8 cellular contexts compared by ENCODE assay signal in the genomic region with DNA sequence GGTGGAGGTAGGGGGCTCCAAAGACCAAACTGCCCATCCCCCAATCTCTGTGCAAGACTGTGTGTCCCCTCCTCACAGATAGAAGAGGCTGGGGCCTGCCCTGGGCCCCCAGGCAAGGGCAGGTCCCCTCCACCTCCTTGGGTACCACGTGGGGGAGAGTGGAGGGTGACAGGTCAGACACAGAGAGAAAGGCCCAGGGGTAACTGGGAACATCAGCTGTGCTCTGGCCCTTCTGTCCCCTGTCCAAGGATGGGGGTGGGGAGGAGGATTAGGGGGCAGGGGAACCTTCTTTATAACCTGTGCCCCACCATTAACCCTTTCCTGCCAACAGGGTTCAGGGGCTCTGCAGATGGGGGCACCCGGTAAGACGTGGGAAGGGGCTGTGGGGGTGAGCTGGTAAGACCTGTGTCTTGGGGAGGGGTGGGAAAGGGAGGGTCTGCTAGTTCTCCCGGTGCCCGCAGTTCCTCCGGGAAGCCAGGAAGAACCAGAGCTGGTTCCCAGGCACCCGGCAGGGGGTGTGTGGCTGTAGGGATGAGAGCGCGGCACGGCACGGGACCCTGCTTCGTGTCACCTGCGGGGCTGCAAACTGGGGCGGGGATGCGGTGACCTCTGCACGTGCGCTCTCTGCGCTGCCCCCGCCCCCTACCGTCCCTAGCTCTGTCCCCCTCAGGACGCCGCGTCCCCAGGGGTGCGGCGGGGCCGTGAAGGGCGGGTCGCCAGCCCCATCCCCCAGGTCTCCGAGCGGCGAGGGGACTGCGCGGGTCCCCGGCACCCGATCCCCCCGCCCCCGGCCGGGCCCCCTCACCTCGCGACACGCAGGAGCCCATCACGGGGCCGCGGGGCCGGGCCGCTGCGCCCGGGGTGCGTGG. TPM values are rescaled to one million over a fixed set of nuclear protein-coding genes. Genes with fewer than 3 reads are reported as not detected.
DNase-seq lines count a peak whose midpoint lies in the region; ATAC-seq, FAIRE-seq and TF ChIP-seq lines count a peak whose summit lies in the region.

No MANE protein-coding gene starts in this region.

- H3K9ac ChIP-seq in HepG2 (ENCODE audit: insufficient read depth, low read depth, low read length): no peak overlapping the region

- peak overlapping the region; percentile 75 for H3K4me2 ChIP-seq in HepG2 (ENCODE audit: low read depth, low read length)

- ATAC-seq in HepG2 (peak; percentile 13; the same call in 2 of the 3 replicates), right lobe of liver (no peak), GM21360 (IDR thresholded peaks at IDR 0.05; ENCODE audit: unreplicated experiment) (no peak)
- peak; percentile 2 for ATAC-seq in activated T-helper 17 cell treated with anti-CD3 and anti-CD28 coated beads, Interleukin-2, amount 50 U/mL, for 72 hours (replicated peaks)

- H3K36me3 ChIP-seq in HepG2 (replicated peaks in 1 of 2; ENCODE audit: control insufficient read depth in 1 of 2, insufficient read depth in 2 of 2, low read length in 2 of 2): no peaks in the 10 kb centered on the region
- H3K36me3 ChIP-seq in right lobe of liver: no peaks in the 10 kb centered on the region
- H3K36me3 ChIP-seq in testis (ENCODE audit: low read depth, missing control alignments): no peaks in the 10 kb centered on the region

- no TSS peak for BruUV-seq in HepG2 (replicated peaks; lab: Mats Ljungman, UMichigan)

- H2AFZ ChIP-seq in HepG2 (ENCODE audit: low read length): no peak overlapping the region

- peaks cover 9% of the 10 kb centered on the region for H3K27me3 Mint-ChIP-seq in activated T-helper 17 cell treated with anti-CD3 and anti-CD28 coated beads, Interleukin-2, amount 50 U/mL, for 72 hours

- no peak overlapping the region for H3K27ac Mint-ChIP-seq in activated T-helper 17 cell treated with anti-CD3 and anti-CD28 coated beads, Interleukin-2, amount 50 U/mL, for 72 hours

- intact Hi-C loops in HepG2 (cut with micrococcal nuclease; ENCODE audit: unreplicated experiment): loop anchor here (10.0 kb wide), 1 partner anchor 72 kb away; no protein-coding TSS in a partner anchor
- intact Hi-C loops in right lobe of liver (cut with DNase I): loop anchor here (10.0 kb wide), 2 partner anchors 172 to 292 kb away; partner anchors contain the start of gene SZRD1 (in 1 of the 2)
- intact Hi-C loops in testis (cut with DNase I; ENCODE audit: low total_unique reads): no loop called here

- peaks cover 42% of the 10 kb centered on the region for H3K4me1 ChIP-seq in HepG2 (ENCODE audit: insufficient read depth, low read length)
- peaks cover 0 to 28% (median 10%) of the 10 kb centered on the region in 4 donors for H3K4me1 ChIP-seq in right lobe of liver
- H3K4me1 ChIP-seq in testis: peaks cover 16% of the 10 kb centered on the region

- DNase-seq in HepG2 (ENCODE audit: low spot score): no peak
- no peak for DNase-seq in right lobe of liver
- DNase-seq in iPS-NIHi11 (ENCODE audit: low spot score): peak; percentile 59
- DNase-seq in urothelium cell line (ENCODE audit: low spot score): peak; percentile 35
- DNase-seq in NOMO-1 treated with dmso at 0.1 percent for 144 hours (lab: John Stamatoyannopoulos, UW; ENCODE audit: unreplicated experiment): no peak
- no peak for DNase-seq in testis

- WGBS in HepG2 (ENCODE audit: low lambda C conversion rate): 4% methylated on average over 3 of the region's 49 CpGs
- WGBS in right lobe of liver (ENCODE audit: insufficient coverage, low coverage, low lambda C conversion rate, missing lambda C conversion rate): 25% methylated on average over 5 of the region's 49 CpGs
- WGBS in testis, 2 donors: 4 to 22% methylated on average over 13 to 17 of the region's 49 CpGs

- no peak for FAIRE-seq in HepG2 (lab: Jason Lieb, UNC)
- no peak for FAIRE-seq in urothelium cell line (lab: Jason Lieb, UNC)

- H3K27me3 ChIP-seq in HepG2 (ENCODE audit: control insufficient read depth in 1 of 2, insufficient read depth in 2 of 2, low read length in 2 of 2) (peaks cover 3 to 72% of the 10 kb centered on the region in 2 experiments), right lobe of liver (no peaks in the 10 kb centered on the region), testis (no peaks in the 10 kb centered on the region)

- H3K79me2 ChIP-seq in HepG2 (ENCODE audit: insufficient read depth, low read length): no peaks in the 10 kb centered on the region

- POLR2A ChIA-PET in HepG2 (lab: Yijun Ruan, JAX): no interaction called here

- no peak overlapping the region for H3K27ac ChIP-seq in HepG2 (ENCODE audit: extremely low read length, insufficient read depth, low read length)
- no peak overlapping the region for H3K27ac ChIP-seq in right lobe of liver
- no peak overlapping the region for H3K27ac ChIP-seq in testis

- H3K4me1 Mint-ChIP-seq in activated T-helper 17 cell treated with anti-CD3 and anti-CD28 coated beads, Interleukin-2, amount 50 U/mL, for 72 hours: peaks cover 9% of the 10 kb centered on the region

- TF ChIP-seq EP300 in HepG2 (IDR thresholded peaks at IDR 0.05; ENCODE audit: low read depth in 2 of 2, low read length in 2 of 2): no peak
- no peak for TF ChIP-seq EP300 in HepG2 (CRISPR knock-in tag; IDR thresholded peaks at IDR 0.05; ENCODE audit: borderline replicate concordance)

- TF ChIP-seq POLR2A in HepG2 (IDR thresholded peaks at IDR 0.05; ENCODE audit: insufficient read depth in 1 of 2, low read depth in 2 of 2, low read length in 2 of 2) (no peak), right lobe of liver (IDR thresholded peaks at IDR 0.05) (no peak), testis (IDR thresholded peaks at IDR 0.05) (no peak)

- no peaks in the 10 kb centered on the region for H3K36me3 Mint-ChIP-seq in activated T-helper 17 cell treated with anti-CD3 and anti-CD28 coated beads, Interleukin-2, amount 50 U/mL, for 72 hours (ENCODE audit: low read depth)

- no peaks in the 10 kb centered on the region for H3K9me3 Mint-ChIP-seq in activated T-helper 17 cell treated with anti-CD3 and anti-CD28 coated beads, Interleukin-2, amount 50 U/mL, for 72 hours

- peak overlapping the region; percentile 4 for H3K4me3 Mint-ChIP-seq in activated T-helper 17 cell treated with anti-CD3 and anti-CD28 coated beads, Interleukin-2, amount 50 U/mL, for 72 hours

- H3K9me3 ChIP-seq in HepG2 (ENCODE audit: low read length) (no peaks in the 10 kb centered on the region), right lobe of liver (no peaks in the 10 kb centered on the region), testis (no peaks in the 10 kb centered on the region)

- no peak for TF ChIP-seq RAD21 in HepG2 (CRISPR knock-in tag; IDR thresholded peaks at IDR 0.05)

- no peaks in the 10 kb centered on the region for H4K20me1 ChIP-seq in HepG2 (ENCODE audit: insufficient read depth, low read length)

- H3K4me3 ChIP-seq in HepG2 (replicated peaks in 1 of 3; ENCODE audit: insufficient read depth in 1 of 3, low read depth in 2 of 3, low read length in 3 of 3): peak overlapping the region in 2 of 3 experiments; percentile 47 to 65; a peak in 4 of 6 replicates
- peak overlapping the region in 1 of 3 donors; percentile 29 for H3K4me3 ChIP-seq in right lobe of liver
- peak overlapping the region in 1 of 2 donors; percentile 41 for H3K4me3 ChIP-seq in testis

- TF ChIP-seq CTCF in HepG2 (CRISPR knock-in tag; IDR thresholded peaks at IDR 0.05): no peak
- no peak for TF ChIP-seq CTCF in right lobe of liver (IDR thresholded peaks at IDR 0.05)
- TF ChIP-seq CTCF in testis (IDR thresholded peaks at IDR 0.05): no peak

- in situ Hi-C loops in HepG2 (cut with HindIII; ENCODE audit: extremely low pct_ligation_motif_present, low pct_unique_long_range_greater_than_20kb): no loop called here

- CTCF ChIA-PET in HepG2 (lab: Yijun Ruan, JAX; ENCODE audit: low intra/inter-chr PET ratio, low total read pairs): interaction anchor here (1.2 kb wide), 1 partner anchor 172 kb away, joined by 5 read pairs; no protein-coding TSS in a partner anchor

RNA-seq across cellular contexts. Expression of gene FAM131C, which starts 0.6 kb away (rescaled TPM):
- total RNA-seq in HepG2 (2016; rRNA removed; fragmentation: Illumina TruSeq; extraction: Trizol): not detected in 2 replicates
- total RNA-seq in HepG2 (2016; cell fraction: cytosol; rRNA removed; fragmentation: Illumina TruSeq; extraction: Trizol; ENCODE audit: low read depth): not detected in 2 replicates
- not detected in 2 replicates for total RNA-seq in HepG2 (2016; cell fraction: insoluble cytoplasmic fraction; rRNA removed; fragmentation: Illumina TruSeq; extraction: Trizol)
- total RNA-seq in HepG2 (2016; cell fraction: membrane; rRNA removed; fragmentation: Illumina TruSeq; extraction: Trizol): not detected in 2 replicates
- not detected in 2 replicates for total RNA-seq in HepG2 (2016; cell fraction: nucleus; rRNA removed; fragmentation: Illumina TruSeq; extraction: Trizol)
- 0.07 and 0.10 TPM in 2 replicates for polyA plus RNA-seq in HepG2 (2011; rRNA removed)
- 0.06 and 0.11 TPM in 2 replicates for polyA plus RNA-seq in HepG2 (2011; cell fraction: cytosol; rRNA removed)
- polyA plus RNA-seq in HepG2 (2011; cell fraction: nucleus; rRNA removed): 0.10 and 0.17 TPM in 2 replicates
- polyA plus RNA-seq in HepG2 (2012): 0.13 and 0.69 TPM in 2 replicates
- polyA plus RNA-seq in HepG2 (2016; cell fraction: cytosol; fragmentation: Illumina TruSeq; extraction: Trizol; ENCODE audit: low read depth): not detected in 2 replicates
- not detected in 2 replicates for polyA plus RNA-seq in HepG2 (2016; cell fraction: insoluble cytoplasmic fraction; fragmentation: Illumina TruSeq; extraction: Trizol; ENCODE audit: low read depth)
- polyA plus RNA-seq in HepG2 (2016; cell fraction: membrane; fragmentation: Illumina TruSeq; extraction: Trizol; ENCODE audit: low read depth): 0.09 TPM in 1 of 2 replicates, not detected in the other
- not detected in 2 replicates for polyA plus RNA-seq in HepG2 (2016; cell fraction: nucleus; fragmentation: Illumina TruSeq; extraction: Trizol; ENCODE audit: insufficient read depth, low read depth)
- polyA minus RNA-seq in HepG2 (2011; rRNA and poly(A)+ RNA removed; ENCODE audit: low replicate concordance): 0.22 and 1.1 TPM in 2 replicates
- not detected in 2 replicates for polyA minus RNA-seq in HepG2 (2011; cell fraction: cytosol; rRNA and poly(A)+ RNA removed)
- polyA minus RNA-seq in HepG2 (2011; cell fraction: nucleus; rRNA and poly(A)+ RNA removed): not detected in 2 replicates
- total RNA-seq in right lobe of liver: under 1 TPM in 2 of 6 experiments, not detected in 4; 0.19 to 1.00 TPM
- total RNA-seq in activated T-helper 17 cell treated with anti-CD3 and anti-CD28 coated beads, Interleukin-2, amount 50 U/mL, for 72 hours: under 1 TPM; 0.24 to 0.69 TPM
- total RNA-seq in testis: 1 to 10 TPM in 1 of 2 donors, under 1 TPM in 1; 0.87 to 1.2 TPM
- polyA plus RNA-seq in testis (ENCODE audit: insufficient read depth, low read depth, low replicate concordance): 0.42 TPM

RNA-seq across cellular contexts. Expression of gene CLCNKB, which starts 29.3 kb away (rescaled TPM):
- total RNA-seq in HepG2 (2016; rRNA removed; fragmentation: Illumina TruSeq; extraction: Trizol) (not detected in 2 replicates), right lobe of liver (not detected), testis (1 to 10 TPM; 3.7 to 4.2 TPM)
- total RNA-seq in HepG2 (2016; cell fraction: cytosol; rRNA removed; fragmentation: Illumina TruSeq; extraction: Trizol; ENCODE audit: low read depth): not detected in 2 replicates
- total RNA-seq in HepG2 (2016; cell fraction: insoluble cytoplasmic fraction; rRNA removed; fragmentation: Illumina TruSeq; extraction: Trizol): not detected in 2 replicates
- not detected in 2 replicates for total RNA-seq in HepG2 (2016; cell fraction: membrane; rRNA removed; fragmentation: Illumina TruSeq; extraction: Trizol)
- not detected in 2 replicates for total RNA-seq in HepG2 (2016; cell fraction: nucleus; rRNA removed; fragmentation: Illumina TruSeq; extraction: Trizol)
- polyA plus RNA-seq in HepG2 (2011; rRNA removed) (0.04 TPM in 1 of 2 replicates, not detected in the other), testis (ENCODE audit: insufficient read depth, low read depth, low replicate concordance) (2.3 TPM)
- polyA plus RNA-seq in HepG2 (2011; cell fraction: cytosol; rRNA removed): not detected in 2 replicates
- 0.09 and 0.13 TPM in 2 replicates for polyA plus RNA-seq in HepG2 (2011; cell fraction: nucleus; rRNA removed)
- 0.08 TPM in 1 of 2 replicates, not detected in the other for polyA plus RNA-seq in HepG2 (2012)
- polyA plus RNA-seq in HepG2 (2016; cell fraction: cytosol; fragmentation: Illumina TruSeq; extraction: Trizol; ENCODE audit: low read depth): not detected in 2 replicates
- not detected in 2 replicates for polyA plus RNA-seq in HepG2 (2016; cell fraction: insoluble cytoplasmic fraction; fragmentation: Illumina TruSeq; extraction: Trizol; ENCODE audit: low read depth)
- polyA plus RNA-seq in HepG2 (2016; cell fraction: membrane; fragmentation: Illumina TruSeq; extraction: Trizol; ENCODE audit: low read depth): not detected in 2 replicates
- polyA plus RNA-seq in HepG2 (2016; cell fraction: nucleus; fragmentation: Illumina TruSeq; extraction: Trizol; ENCODE audit: insufficient read depth, low read depth): not detected in 2 replicates
- not detected in 2 replicates for polyA minus RNA-seq in HepG2 (2011; rRNA and poly(A)+ RNA removed; ENCODE audit: low replicate concordance)
- polyA minus RNA-seq in HepG2 (2011; cell fraction: cytosol; rRNA and poly(A)+ RNA removed): not detected in 2 replicates
- polyA minus RNA-seq in HepG2 (2011; cell fraction: nucleus; rRNA and poly(A)+ RNA removed): not detected in 2 replicates
- under 1 TPM in 1 of 2 donors, not detected in 1; 0.13 TPM for total RNA-seq in activated T-helper 17 cell treated with anti-CD3 and anti-CD28 coated beads, Interleukin-2, amount 50 U/mL, for 72 hours

RNA-seq across cellular contexts. Expression of gene CLCNKA, which starts 51.0 kb away (rescaled TPM):
- total RNA-seq in HepG2 (2016; rRNA removed; fragmentation: Illumina TruSeq; extraction: Trizol): not detected in 2 replicates
- not detected in 2 replicates for total RNA-seq in HepG2 (2016; cell fraction: cytosol; rRNA removed; fragmentation: Illumina TruSeq; extraction: Trizol; ENCODE audit: low read depth)
- not detected in 2 replicates for total RNA-seq in HepG2 (2016; cell fraction: insoluble cytoplasmic fraction; rRNA removed; fragmentation: Illumina TruSeq; extraction: Trizol)
- total RNA-seq in HepG2 (2016; cell fraction: membrane; rRNA removed; fragmentation: Illumina TruSeq; extraction: Trizol): not detected in 2 replicates
- not detected in 2 replicates for total RNA-seq in HepG2 (2016; cell fraction: nucleus; rRNA removed; fragmentation: Illumina TruSeq; extraction: Trizol)
- 0.03 and 0.07 TPM in 2 replicates for polyA plus RNA-seq in HepG2 (2011; rRNA removed)
- not detected in 2 replicates for polyA plus RNA-seq in HepG2 (2011; cell fraction: cytosol; rRNA removed)
- 0.47 and 1.8 TPM in 2 replicates for polyA plus RNA-seq in HepG2 (2011; cell fraction: nucleus; rRNA removed)
- 0.25 TPM in 1 of 2 replicates, not detected in the other for polyA plus RNA-seq in HepG2 (2012)
- polyA plus RNA-seq in HepG2 (2016; cell fraction: cytosol; fragmentation: Illumina TruSeq; extraction: Trizol; ENCODE audit: low read depth): not detected in 2 replicates
- not detected in 2 replicates for polyA plus RNA-seq in HepG2 (2016; cell fraction: insoluble cytoplasmic fraction; fragmentation: Illumina TruSeq; extraction: Trizol; ENCODE audit: low read depth)
- not detected in 2 replicates for polyA plus RNA-seq in HepG2 (2016; cell fraction: membrane; fragmentation: Illumina TruSeq; extraction: Trizol; ENCODE audit: low read depth)
- not detected in 2 replicates for polyA plus RNA-seq in HepG2 (2016; cell fraction: nucleus; fragmentation: Illumina TruSeq; extraction: Trizol; ENCODE audit: insufficient read depth, low read depth)
- 0.88 TPM in 1 of 2 replicates, not detected in the other for polyA minus RNA-seq in HepG2 (2011; rRNA and poly(A)+ RNA removed; ENCODE audit: low replicate concordance)
- polyA minus RNA-seq in HepG2 (2011; cell fraction: cytosol; rRNA and poly(A)+ RNA removed): not detected in 2 replicates
- 0.75 and 2.3 TPM in 2 replicates for polyA minus RNA-seq in HepG2 (2011; cell fraction: nucleus; rRNA and poly(A)+ RNA removed)
- total RNA-seq in right lobe of liver: under 1 TPM in 2 of 6 experiments, not detected in 4; 0.43 to 0.47 TPM
- under 1 TPM in 1 of 2 donors, not detected in 1; 0.40 TPM for total RNA-seq in activated T-helper 17 cell treated with anti-CD3 and anti-CD28 coated beads, Interleukin-2, amount 50 U/mL, for 72 hours
- total RNA-seq in testis: 1 to 10 TPM; 6.5 to 6.9 TPM
- polyA plus RNA-seq in testis (ENCODE audit: insufficient read depth, low read depth, low replicate concordance): 9.9 TPM

RNA-seq across cellular contexts. Expression of gene HSPB7, which starts 55.0 kb away (rescaled TPM):
- not detected in 2 replicates for total RNA-seq in HepG2 (2016; rRNA removed; fragmentation: Illumina TruSeq; extraction: Trizol)
- not detected in 2 replicates for total RNA-seq in HepG2 (2016; cell fraction: cytosol; rRNA removed; fragmentation: Illumina TruSeq; extraction: Trizol; ENCODE audit: low read depth)
- total RNA-seq in HepG2 (2016; cell fraction: insoluble cytoplasmic fraction; rRNA removed; fragmentation: Illumina TruSeq; extraction: Trizol): not detected in 2 replicates
- not detected in 2 replicates for total RNA-seq in HepG2 (2016; cell fraction: membrane; rRNA removed; fragmentation: Illumina TruSeq; extraction: Trizol)
- total RNA-seq in HepG2 (2016; cell fraction: nucleus; rRNA removed; fragmentation: Illumina TruSeq; extraction: Trizol): not detected in 2 replicates
- 0.10 and 0.20 TPM in 2 replicates for polyA plus RNA-seq in HepG2 (2011; rRNA removed)
- 0.05 and 0.16 TPM in 2 replicates for polyA plus RNA-seq in HepG2 (2011; cell fraction: cytosol; rRNA removed)
- 0.31 and 0.32 TPM in 2 replicates for polyA plus RNA-seq in HepG2 (2011; cell fraction: nucleus; rRNA removed)
- polyA plus RNA-seq in HepG2 (2012): 0.20 TPM in 2 replicates
- not detected in 2 replicates for polyA plus RNA-seq in HepG2 (2016; cell fraction: cytosol; fragmentation: Illumina TruSeq; extraction: Trizol; ENCODE audit: low read depth)
- polyA plus RNA-seq in HepG2 (2016; cell fraction: insoluble cytoplasmic fraction; fragmentation: Illumina TruSeq; extraction: Trizol; ENCODE audit: low read depth): not detected in 2 replicates
- polyA plus RNA-seq in HepG2 (2016; cell fraction: membrane; fragmentation: Illumina TruSeq; extraction: Trizol; ENCODE audit: low read depth): not detected in 2 replicates
- polyA plus RNA-seq in HepG2 (2016; cell fraction: nucleus; fragmentation: Illumina TruSeq; extraction: Trizol; ENCODE audit: insufficient read depth, low read depth): not detected in 2 replicates
- 0.47 TPM in 1 of 2 replicates, not detected in the other for polyA minus RNA-seq in HepG2 (2011; rRNA and poly(A)+ RNA removed; ENCODE audit: low replicate concordance)
- not detected in 2 replicates for polyA minus RNA-seq in HepG2 (2011; cell fraction: cytosol; rRNA and poly(A)+ RNA removed)
- 0.50 TPM in 1 of 2 replicates, not detected in the other for polyA minus RNA-seq in HepG2 (2011; cell fraction: nucleus; rRNA and poly(A)+ RNA removed)
- total RNA-seq in right lobe of liver: 1 to 10 TPM in 4 of 6 experiments, under 1 TPM in 2; 0.54 to 2.0 (median 1.2) TPM
- total RNA-seq in activated T-helper 17 cell treated with anti-CD3 and anti-CD28 coated beads, Interleukin-2, amount 50 U/mL, for 72 hours: not detected
- 10 to 100 TPM in 1 of 2 donors, 1 to 10 TPM in 1; 9.0 to 11.7 TPM for total RNA-seq in testis
- polyA plus RNA-seq in testis (ENCODE audit: insufficient read depth, low read depth, low replicate concordance): 31.2 TPM

Comparison
In these comparisons a context has a peak if more than half of its experiments do, and no peak if none do; other contexts are left out.
1. ATAC-seq: peak in HepG2 (single experiment) and activated T-helper 17 cell treated with anti-CD3 and anti-CD28 coated beads, Interleukin-2, amount 50 U/mL, for 72 hours (single experiment); none in right lobe of liver (0 of 4) and GM21360 (single experiment).
2. DNase-seq: peak in iPS-NIHi11 (single experiment) and urothelium cell line (single experiment); none in HepG2 (single experiment), right lobe of liver (0 of 3), NOMO-1 treated with dmso at 0.1 percent for 144 hours (single experiment) and testis (single experiment).